In genomic region chr4:15232725-15233597, GRCh38 we compare ENCODE assay signal across 8 cellular contexts.
DNase-seq lines count a peak whose midpoint lies in the region; ATAC-seq lines count a peak whose summit lies in the region.

No MANE protein-coding gene starts in this region.

- ATAC-seq in GM18907 (IDR thresholded peaks at IDR 0.05; ENCODE audit: unreplicated experiment) = peak; percentile 38

- peak; percentile 57 for DNase-seq in NCI-H1092 (lab: John Stamatoyannopoulos, UW)
- DNase-seq in cerebellar cortex (ENCODE audit: low spot score) = peak; percentile 97
- DNase-seq in midbrain (lab: John Stamatoyannopoulos, UW) = peak; percentile 17
- DNase-seq in SKM-1 (lab: John Stamatoyannopoulos, UW; ENCODE audit: unreplicated experiment) = no peak
- DNase-seq in UCSD-AML1 (lab: John Stamatoyannopoulos, UW; ENCODE audit: unreplicated experiment) = no peak
- DNase-seq in activated gamma-delta T cell (lab: John Stamatoyannopoulos, UW) = no peak
- DNase-seq in mucosa of gallbladder (ENCODE audit: low spot score) = no peak

Comparison
In these comparisons a context has a peak if more than half of its experiments do, and no peak if none do; other contexts are left out.
1. DNase-seq: peak in NCI-H1092 (single experiment), cerebellar cortex (single experiment) and midbrain (single experiment); none in SKM-1 (single experiment), UCSD-AML1 (single experiment), activated gamma-delta T cell (single experiment) and mucosa of gallbladder (single experiment).